In the genomic region with DNA sequence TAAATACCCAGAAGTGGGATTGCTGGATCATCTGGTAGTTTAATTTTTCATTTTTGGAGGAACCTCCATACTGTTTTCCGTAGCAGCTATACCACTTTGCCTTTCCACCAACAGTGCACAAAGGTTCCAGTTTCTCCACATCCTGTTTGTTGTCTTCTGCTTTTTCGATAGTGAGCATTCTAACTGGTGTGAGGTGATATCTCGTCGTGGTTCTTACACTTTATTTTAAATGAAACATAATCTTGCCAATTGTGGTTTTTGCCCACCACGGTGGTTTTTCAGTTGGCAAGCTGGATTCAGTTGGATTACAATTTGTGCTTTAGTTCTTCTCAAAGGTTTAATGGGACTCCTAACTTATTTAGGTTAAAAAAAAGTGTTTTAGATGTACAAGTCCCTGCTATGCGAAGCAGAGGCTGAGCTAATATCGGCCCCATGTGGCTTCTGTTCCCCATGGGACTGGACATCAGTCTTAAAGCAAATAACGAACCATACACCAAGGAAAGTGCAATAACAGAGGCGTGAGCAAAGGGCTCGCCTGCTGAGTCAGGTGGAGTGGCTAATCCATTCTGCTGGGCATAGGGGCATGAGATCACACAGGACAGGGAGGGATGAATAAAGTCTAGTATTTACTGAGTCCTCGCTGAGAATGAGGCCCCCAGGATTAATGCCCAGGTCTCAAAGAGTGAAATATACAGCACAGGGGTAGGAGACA, we compare ENCODE assay signal across 1 cellular context.
TF ChIP-seq lines count a peak whose summit lies in the region.

No MANE protein-coding gene starts in this region.

TF ChIP-seq in H1, 55 proteins besides CTCF, POLR2A, EP300 and RAD21 (continued from another document):
- TF ChIP-seq, protein P1, sequence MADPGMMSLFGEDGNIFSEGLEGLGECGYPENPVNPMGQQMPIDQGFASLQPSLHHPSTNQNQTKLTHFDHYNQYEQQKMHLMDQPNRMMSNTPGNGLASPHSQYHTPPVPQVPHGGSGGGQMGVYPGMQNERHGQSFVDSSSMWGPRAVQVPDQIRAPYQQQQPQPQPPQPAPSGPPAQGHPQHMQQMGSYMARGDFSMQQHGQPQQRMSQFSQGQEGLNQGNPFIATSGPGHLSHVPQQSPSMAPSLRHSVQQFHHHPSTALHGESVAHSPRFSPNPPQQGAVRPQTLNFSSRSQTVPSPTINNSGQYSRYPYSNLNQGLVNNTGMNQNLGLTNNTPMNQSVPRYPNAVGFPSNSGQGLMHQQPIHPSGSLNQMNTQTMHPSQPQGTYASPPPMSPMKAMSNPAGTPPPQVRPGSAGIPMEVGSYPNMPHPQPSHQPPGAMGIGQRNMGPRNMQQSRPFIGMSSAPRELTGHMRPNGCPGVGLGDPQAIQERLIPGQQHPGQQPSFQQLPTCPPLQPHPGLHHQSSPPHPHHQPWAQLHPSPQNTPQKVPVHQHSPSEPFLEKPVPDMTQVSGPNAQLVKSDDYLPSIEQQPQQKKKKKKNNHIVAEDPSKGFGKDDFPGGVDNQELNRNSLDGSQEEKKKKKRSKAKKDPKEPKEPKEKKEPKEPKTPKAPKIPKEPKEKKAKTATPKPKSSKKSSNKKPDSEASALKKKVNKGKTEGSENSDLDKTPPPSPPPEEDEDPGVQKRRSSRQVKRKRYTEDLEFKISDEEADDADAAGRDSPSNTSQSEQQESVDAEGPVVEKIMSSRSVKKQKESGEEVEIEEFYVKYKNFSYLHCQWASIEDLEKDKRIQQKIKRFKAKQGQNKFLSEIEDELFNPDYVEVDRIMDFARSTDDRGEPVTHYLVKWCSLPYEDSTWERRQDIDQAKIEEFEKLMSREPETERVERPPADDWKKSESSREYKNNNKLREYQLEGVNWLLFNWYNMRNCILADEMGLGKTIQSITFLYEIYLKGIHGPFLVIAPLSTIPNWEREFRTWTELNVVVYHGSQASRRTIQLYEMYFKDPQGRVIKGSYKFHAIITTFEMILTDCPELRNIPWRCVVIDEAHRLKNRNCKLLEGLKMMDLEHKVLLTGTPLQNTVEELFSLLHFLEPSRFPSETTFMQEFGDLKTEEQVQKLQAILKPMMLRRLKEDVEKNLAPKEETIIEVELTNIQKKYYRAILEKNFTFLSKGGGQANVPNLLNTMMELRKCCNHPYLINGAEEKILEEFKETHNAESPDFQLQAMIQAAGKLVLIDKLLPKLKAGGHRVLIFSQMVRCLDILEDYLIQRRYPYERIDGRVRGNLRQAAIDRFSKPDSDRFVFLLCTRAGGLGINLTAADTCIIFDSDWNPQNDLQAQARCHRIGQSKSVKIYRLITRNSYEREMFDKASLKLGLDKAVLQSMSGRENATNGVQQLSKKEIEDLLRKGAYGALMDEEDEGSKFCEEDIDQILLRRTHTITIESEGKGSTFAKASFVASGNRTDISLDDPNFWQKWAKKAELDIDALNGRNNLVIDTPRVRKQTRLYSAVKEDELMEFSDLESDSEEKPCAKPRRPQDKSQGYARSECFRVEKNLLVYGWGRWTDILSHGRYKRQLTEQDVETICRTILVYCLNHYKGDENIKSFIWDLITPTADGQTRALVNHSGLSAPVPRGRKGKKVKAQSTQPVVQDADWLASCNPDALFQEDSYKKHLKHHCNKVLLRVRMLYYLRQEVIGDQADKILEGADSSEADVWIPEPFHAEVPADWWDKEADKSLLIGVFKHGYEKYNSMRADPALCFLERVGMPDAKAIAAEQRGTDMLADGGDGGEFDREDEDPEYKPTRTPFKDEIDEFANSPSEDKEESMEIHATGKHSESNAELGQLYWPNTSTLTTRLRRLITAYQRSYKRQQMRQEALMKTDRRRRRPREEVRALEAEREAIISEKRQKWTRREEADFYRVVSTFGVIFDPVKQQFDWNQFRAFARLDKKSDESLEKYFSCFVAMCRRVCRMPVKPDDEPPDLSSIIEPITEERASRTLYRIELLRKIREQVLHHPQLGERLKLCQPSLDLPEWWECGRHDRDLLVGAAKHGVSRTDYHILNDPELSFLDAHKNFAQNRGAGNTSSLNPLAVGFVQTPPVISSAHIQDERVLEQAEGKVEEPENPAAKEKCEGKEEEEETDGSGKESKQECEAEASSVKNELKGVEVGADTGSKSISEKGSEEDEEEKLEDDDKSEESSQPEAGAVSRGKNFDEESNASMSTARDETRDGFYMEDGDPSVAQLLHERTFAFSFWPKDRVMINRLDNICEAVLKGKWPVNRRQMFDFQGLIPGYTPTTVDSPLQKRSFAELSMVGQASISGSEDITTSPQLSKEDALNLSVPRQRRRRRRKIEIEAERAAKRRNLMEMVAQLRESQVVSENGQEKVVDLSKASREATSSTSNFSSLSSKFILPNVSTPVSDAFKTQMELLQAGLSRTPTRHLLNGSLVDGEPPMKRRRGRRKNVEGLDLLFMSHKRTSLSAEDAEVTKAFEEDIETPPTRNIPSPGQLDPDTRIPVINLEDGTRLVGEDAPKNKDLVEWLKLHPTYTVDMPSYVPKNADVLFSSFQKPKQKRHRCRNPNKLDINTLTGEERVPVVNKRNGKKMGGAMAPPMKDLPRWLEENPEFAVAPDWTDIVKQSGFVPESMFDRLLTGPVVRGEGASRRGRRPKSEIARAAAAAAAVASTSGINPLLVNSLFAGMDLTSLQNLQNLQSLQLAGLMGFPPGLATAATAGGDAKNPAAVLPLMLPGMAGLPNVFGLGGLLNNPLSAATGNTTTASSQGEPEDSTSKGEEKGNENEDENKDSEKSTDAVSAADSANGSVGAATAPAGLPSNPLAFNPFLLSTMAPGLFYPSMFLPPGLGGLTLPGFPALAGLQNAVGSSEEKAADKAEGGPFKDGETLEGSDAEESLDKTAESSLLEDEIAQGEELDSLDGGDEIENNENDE (IDR thresholded peaks at IDR 0.05; ENCODE audit: insufficient replicate concordance, low read length): no peak
- no peak for TF ChIP-seq KDM5A (IDR thresholded peaks at IDR 0.05; ENCODE audit: low read length)
- TF ChIP-seq SIX5 (IDR thresholded peaks at IDR 0.05; ENCODE audit: low read depth, low read length): no peak
- no peak for TF ChIP-seq CBX8 (IDR thresholded peaks at IDR 0.05; ENCODE audit: borderline replicate concordance, low read depth, low read length)
- TF ChIP-seq, protein P2, sequence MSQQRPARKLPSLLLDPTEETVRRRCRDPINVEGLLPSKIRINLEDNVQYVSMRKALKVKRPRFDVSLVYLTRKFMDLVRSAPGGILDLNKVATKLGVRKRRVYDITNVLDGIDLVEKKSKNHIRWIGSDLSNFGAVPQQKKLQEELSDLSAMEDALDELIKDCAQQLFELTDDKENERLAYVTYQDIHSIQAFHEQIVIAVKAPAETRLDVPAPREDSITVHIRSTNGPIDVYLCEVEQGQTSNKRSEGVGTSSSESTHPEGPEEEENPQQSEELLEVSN (IDR thresholded peaks at IDR 0.05): no peak
